25 cellular contexts compared by ENCODE assay signal in the genomic region with DNA sequence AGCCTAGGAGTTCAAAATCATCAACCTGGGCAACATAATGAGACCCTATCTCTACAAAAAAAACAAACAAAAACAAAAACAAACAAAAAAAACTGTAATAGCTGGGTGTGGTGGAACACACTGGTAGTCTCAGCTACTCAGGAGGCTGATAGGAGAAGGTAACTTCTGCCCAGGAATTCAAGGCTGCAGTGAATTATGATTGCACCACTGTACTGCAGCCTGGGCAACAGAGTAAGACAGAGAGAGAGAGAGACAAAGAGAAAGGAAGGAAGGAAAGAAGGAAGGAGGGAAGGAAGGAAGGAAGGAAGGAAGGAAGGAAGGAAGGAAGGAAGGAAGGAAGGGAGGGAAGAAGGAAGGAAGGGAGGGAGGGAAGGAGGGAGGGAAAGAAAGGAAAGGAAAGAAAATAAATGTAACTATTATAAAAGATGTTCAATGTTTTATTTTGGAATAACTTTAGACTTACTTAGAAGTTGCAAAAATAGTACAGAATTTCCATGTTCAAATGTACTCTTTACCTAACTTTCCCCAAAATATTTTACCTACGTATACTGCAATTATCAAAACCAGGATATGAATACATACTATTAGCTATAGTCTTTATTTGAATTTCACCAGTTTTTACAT.
"Had no signal": no experiment of that assay in that cellular context is flagged by ENCODE, and none has a peak within 500 bp of the region (broad histone marks: within the 10 kb centered on the region; RNA-seq: fewer than 3 reads in every experiment).

No MANE protein-coding gene starts in this region.

- H3K27me3 Mint-ChIP-seq: dendritic cell treated with granulocyte-macrophage colony-stimulating factor and Interleukin-4, amounts not matched to agents 40 ng/mL and 50 ng/mL, for 4 days; effector memory CD8-positive, alpha-beta T cell had no signal

- H3K9me3 ChIP-seq: colonic mucosa, esophagus squamous epithelium, gastrocnemius medialis, left lung, lower lobe of right lung, mucosa of descending colon had no signal

- H3K4me3 ChIP-seq: colonic mucosa, esophagus squamous epithelium, gastrocnemius medialis, heart left ventricle, hepatocyte, left lung, lower lobe of right lung, mucosa of descending colon had no signal

- H3K4me3 Mint-ChIP-seq: dendritic cell treated with granulocyte-macrophage colony-stimulating factor and Interleukin-4, amounts not matched to agents 40 ng/mL and 50 ng/mL, for 4 days; effector memory CD8-positive, alpha-beta T cell; endodermal cell; mesothelial cell of epicardium had no signal

- H3K36me3 Mint-ChIP-seq: mesothelial cell of epicardium had no signal

- H3K27ac Mint-ChIP-seq: dendritic cell treated with granulocyte-macrophage colony-stimulating factor and Interleukin-4, amounts not matched to agents 40 ng/mL and 50 ng/mL, for 4 days; effector memory CD8-positive, alpha-beta T cell; endodermal cell; mesothelial cell of epicardium had no signal

- H3K4me1 Mint-ChIP-seq: endodermal cell had no signal

- H3K9me3 Mint-ChIP-seq: dendritic cell treated with granulocyte-macrophage colony-stimulating factor and Interleukin-4, amounts not matched to agents 40 ng/mL and 50 ng/mL, for 4 days; effector memory CD8-positive, alpha-beta T cell; endodermal cell; mesothelial cell of epicardium had no signal

- DNase-seq: colonic mucosa; cortex of kidney; effector CD8-positive, alpha-beta T cell; effector memory CD8-positive, alpha-beta T cell; endodermal cell; erythroblast; esophagus squamous epithelium; foreskin melanocyte; gastrocnemius medialis; heart left ventricle; hypothalamus; left cardiac atrium; left lung; left ventricle myocardium superior; lower lobe of right lung; mesenchymal stem cell; mucosa of descending colon had no signal

- H3K27ac ChIP-seq: colonic mucosa, epithelial cell of prostate, esophagus squamous epithelium, gastrocnemius medialis, heart left ventricle, hepatocyte, left lung, lower lobe of right lung had no signal

- ATAC-seq: effector memory CD8-positive, alpha-beta T cell; esophagus mucosa; gastrocnemius medialis; heart left ventricle; left cardiac atrium; left lung; left ventricle myocardium superior; lower lobe of right lung; mucosa of descending colon had no signal

- H3K36me3 ChIP-seq: colonic mucosa, esophagus squamous epithelium, gastrocnemius medialis, heart left ventricle, left lung, lower lobe of right lung had no signal

- FAIRE-seq: endometrium, islet of Langerhans, keratinocyte had no signal
